In the genomic region with DNA sequence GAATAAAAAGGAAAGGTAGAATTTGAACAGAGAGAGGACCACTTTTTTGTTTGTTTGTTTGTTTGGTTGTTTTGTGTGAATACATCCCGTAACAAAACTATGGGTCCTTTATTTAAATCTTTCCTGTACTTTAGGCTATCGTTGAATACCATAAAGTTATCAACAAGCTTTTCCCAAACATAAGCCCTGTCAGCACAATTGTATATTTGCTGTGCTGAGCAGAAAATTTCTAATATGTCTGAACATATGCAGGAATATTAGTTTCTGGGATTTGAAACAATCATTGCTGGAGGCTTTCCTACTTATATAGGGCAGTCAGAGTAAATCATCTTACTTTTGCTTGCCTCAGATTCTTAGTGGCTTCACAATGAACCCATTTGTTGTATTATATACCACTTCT, we compare ENCODE assay signal across 29 cellular contexts.
"Had no signal": no experiment of that assay in that cellular context is flagged by ENCODE, and none has a peak within 500 bp of the region (broad histone marks: within the 10 kb centered on the region; RNA-seq: fewer than 3 reads in every experiment).

No MANE protein-coding gene starts in this region.

- H3K36me3 Mint-ChIP-seq: stimulated activated effector memory CD8-positive, alpha-beta T cell treated with anti-CD3 and anti-CD28 coated beads, Interleukin-12 subunit alpha, Interleukin-12 subunit beta, amount 100 ng/mL, for 72 hours; stimulated activated memory B cell treated with anti-CD40 and anti-IgM and Interleukin-4, amounts not matched to agents 10 μg/mL and 1 μg/mL and 100 μg/mL, for 72 hours; stimulated activated naive B cell treated with anti-CD40 and anti-IgM and Interleukin-4, amounts not matched to agents 10 μg/mL and 1 μg/mL and 100 μg/mL, for 72 hours; type B pancreatic cell had no signal

- H3K4me1 ChIP-seq: stomach, suprapubic skin, testis, thyroid gland, tibial artery, tibial nerve, transverse colon, upper lobe of right lung, uterus, vagina had no signal

- ATAC-seq: stimulated activated effector memory CD8-positive, alpha-beta T cell treated with anti-CD3 and anti-CD28 coated beads, Interleukin-12 subunit alpha, Interleukin-12 subunit beta, amount 100 ng/mL, for 72 hours; stimulated activated memory B cell treated with anti-CD40 and anti-IgM and Interleukin-4, amounts not matched to agents 10 μg/mL and 1 μg/mL and 100 μg/mL, for 72 hours; stimulated activated naive B cell treated with anti-CD40 and anti-IgM and Interleukin-4, amounts not matched to agents 10 μg/mL and 1 μg/mL and 100 μg/mL, for 72 hours; stimulated activated naive CD8-positive, alpha-beta T cell treated with anti-CD3 and anti-CD28 coated beads, Interleukin-15, amount 100 ng/mL, for 72 hours; stimulated activated naive CD8-positive, alpha-beta T cell treated with anti-CD3 and anti-CD28 coated beads, Interleukin-15, Interleukin-2, amounts not matched to agents 100 U/mL and 50 U/mL, for 24 hours; upper lobe of right lung had no signal

- H3K27me3 Mint-ChIP-seq: stimulated activated memory B cell treated with anti-CD40 and anti-IgM and Interleukin-4, amounts not matched to agents 10 μg/mL and 1 μg/mL and 100 μg/mL, for 72 hours; stimulated activated naive B cell treated with anti-CD40 and anti-IgM and Interleukin-4, amounts not matched to agents 10 μg/mL and 1 μg/mL and 100 μg/mL, for 72 hours; stimulated activated naive CD8-positive, alpha-beta T cell treated with anti-CD3 and anti-CD28 coated beads, Interleukin-15, amount 100 ng/mL, for 72 hours; stimulated activated naive CD8-positive, alpha-beta T cell treated with anti-CD3 and anti-CD28 coated beads, Interleukin-15, Interleukin-2, amounts not matched to agents 100 ng/mL and 50 ng/mL, for 24 hours had no signal

- FAIRE-seq: urothelium cell line had no signal

- H3K4me3 ChIP-seq: stomach, suprapubic skin, testis, thoracic aorta, thyroid gland, tibial artery, tibial nerve, transverse colon, upper lobe of left lung, upper lobe of right lung, uterus, vagina had no signal

- H3K4me1 Mint-ChIP-seq: stimulated activated effector memory CD8-positive, alpha-beta T cell treated with anti-CD3 and anti-CD28 coated beads, Interleukin-12 subunit alpha, Interleukin-12 subunit beta, amount 100 ng/mL, for 72 hours; stimulated activated memory B cell treated with anti-CD40 and anti-IgM and Interleukin-4, amounts not matched to agents 10 μg/mL and 1 μg/mL and 100 μg/mL, for 72 hours; stimulated activated naive B cell treated with anti-CD40 and anti-IgM and Interleukin-4, amounts not matched to agents 10 μg/mL and 1 μg/mL and 100 μg/mL, for 72 hours; stimulated activated naive CD8-positive, alpha-beta T cell treated with anti-CD3 and anti-CD28 coated beads, Interleukin-15, amount 100 ng/mL, for 72 hours had no signal

- H3K36me3 ChIP-seq: stomach, suprapubic skin, thoracic aorta, thyroid gland, tibial artery, tibial nerve, transverse colon, upper lobe of left lung, upper lobe of right lung, uterus, vagina had no signal

- H3K27ac Mint-ChIP-seq: stimulated activated effector memory CD8-positive, alpha-beta T cell treated with anti-CD3 and anti-CD28 coated beads, Interleukin-12 subunit alpha, Interleukin-12 subunit beta, amount 100 ng/mL, for 72 hours; stimulated activated memory B cell treated with anti-CD40 and anti-IgM and Interleukin-4, amounts not matched to agents 10 μg/mL and 1 μg/mL and 100 μg/mL, for 72 hours; stimulated activated naive B cell treated with anti-CD40 and anti-IgM and Interleukin-4, amounts not matched to agents 10 μg/mL and 1 μg/mL and 100 μg/mL, for 72 hours; stimulated activated naive CD8-positive, alpha-beta T cell treated with anti-CD3 and anti-CD28 coated beads, Interleukin-15, amount 100 ng/mL, for 72 hours; stimulated activated naive CD8-positive, alpha-beta T cell treated with anti-CD3 and anti-CD28 coated beads, Interleukin-15, Interleukin-2, amounts not matched to agents 100 ng/mL and 50 ng/mL, for 24 hours; type B pancreatic cell had no signal

- DNase-seq: stimulated activated CD4-positive, alpha-beta T cell treated with anti-CD3 and anti-CD28 coated beads, Interleukin-2, amount 100 ng/mL, for 48 hours; stimulated activated CD4-positive, alpha-beta T cell treated with anti-CD3 and anti-CD28 coated beads, Interleukin-4, amount 100 ng/mL, for 1 hour; stimulated activated CD4-positive, alpha-beta T cell treated with anti-CD3 and anti-CD28 coated beads, Interleukin-4, amount 100 ng/mL, for 24 hours; stimulated activated CD4-positive, alpha-beta T cell treated with anti-CD3 and anti-CD28 coated beads, Interleukin-4, amount 100 ng/mL, for 4 hours; stimulated activated CD8-positive, alpha-beta memory T cell treated with anti-CD3 and anti-CD28 coated beads, Interleukin-4, amount 100 ng/mL, for 48 hours; stimulated activated naive B cell treated with anti-CD40 and anti-IgM and Interleukin-4, amounts not matched to agents 10 μg/mL and 1 μg/mL and 100 μg/mL, for 72 hours; stimulated activated naive CD4-positive, alpha-beta T cell; stimulated activated naive CD4-positive, alpha-beta T cell treated with Interleukin-2 at 50 U/mL for 16 hours; stimulated activated naive CD8-positive, alpha-beta T cell treated with anti-CD3 and anti-CD28 coated beads, Interleukin-15, amount 100 ng/mL, for 72 hours; stimulated activated naive CD8-positive, alpha-beta T cell treated with anti-CD3 and anti-CD28 coated beads, Interleukin-15, Interleukin-2, amounts not matched to agents 100 U/mL and 50 U/mL, for 24 hours; stomach; substantia nigra; testis; thyroid gland; tibial artery; transverse colon; trophoblast cell; upper lobe of left lung; upper lobe of right lung; uterus had no signal

- H3K9me3 ChIP-seq: stomach, testis, thoracic aorta, thyroid gland, tibial artery, tibial nerve, transverse colon, upper lobe of left lung, upper lobe of right lung, uterus, vagina had no signal

- H3K4me3 Mint-ChIP-seq: stimulated activated effector memory CD8-positive, alpha-beta T cell treated with anti-CD3 and anti-CD28 coated beads, Interleukin-12 subunit alpha, Interleukin-12 subunit beta, amount 100 ng/mL, for 72 hours; stimulated activated memory B cell treated with anti-CD40 and anti-IgM and Interleukin-4, amounts not matched to agents 10 μg/mL and 1 μg/mL and 100 μg/mL, for 72 hours; stimulated activated naive B cell treated with anti-CD40 and anti-IgM and Interleukin-4, amounts not matched to agents 10 μg/mL and 1 μg/mL and 100 μg/mL, for 72 hours; stimulated activated naive CD8-positive, alpha-beta T cell treated with anti-CD3 and anti-CD28 coated beads, Interleukin-15, amount 100 ng/mL, for 72 hours; stimulated activated naive CD8-positive, alpha-beta T cell treated with anti-CD3 and anti-CD28 coated beads, Interleukin-15, Interleukin-2, amounts not matched to agents 100 ng/mL and 50 ng/mL, for 24 hours; type B pancreatic cell had no signal

- H3K27me3 ChIP-seq: stomach, suprapubic skin, testis, thyroid gland, tibial artery, tibial nerve, transverse colon, upper lobe of left lung, upper lobe of right lung, uterus, vagina had no signal

- H3K27ac ChIP-seq: stomach, suprapubic skin, testis, thoracic aorta, thyroid gland, tibial artery, tibial nerve, transverse colon, upper lobe of left lung, upper lobe of right lung, uterus, vagina had no signal

- H3K9me3 Mint-ChIP-seq: type B pancreatic cell had no signal
